Comparison of ENCODE assay signal across 20 cellular contexts in the genomic region with DNA sequence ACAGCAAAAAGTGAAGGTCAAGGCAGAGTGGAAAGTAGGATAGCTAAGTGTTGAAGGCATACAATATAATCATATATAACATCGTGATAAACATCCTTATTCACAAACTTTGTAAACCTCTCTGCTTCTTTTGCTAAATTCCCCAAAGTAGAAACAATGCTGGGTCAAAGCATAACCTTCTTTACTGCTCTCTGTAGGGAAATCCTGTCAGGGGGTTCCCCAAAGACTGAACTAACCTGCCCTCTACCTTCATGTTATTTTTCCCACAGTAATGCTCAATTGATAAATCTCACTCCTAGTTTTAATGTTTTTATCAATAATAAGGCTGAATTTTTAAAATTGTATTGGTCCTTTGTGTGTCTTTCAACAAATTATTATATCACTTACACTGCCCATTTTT.
DNase-seq lines count a peak whose midpoint lies in the region; ATAC-seq and TF ChIP-seq lines count a peak whose summit lies in the region.
"Had no signal": no experiment of that assay in that cellular context is flagged by ENCODE, and none has a peak within 500 bp of the region (broad histone marks: within the 10 kb centered on the region; RNA-seq: fewer than 3 reads in every experiment).

No MANE protein-coding gene starts in this region.

- no peak for DNase-seq in foreskin fibroblast
- no peak for DNase-seq in NCI-H2196 treated with DMSO at 0.1 percent for 48 hours (lab: John Stamatoyannopoulos, UW; ENCODE audit: unreplicated experiment)
- no peak for DNase-seq in NCI-H510A (lab: John Stamatoyannopoulos, UW)
- DNase-seq: DMS53, GDM1, Kasumi-1, NCI-H1694 treated with DMSO at 0.1 percent for 48 hours, NCI-H2081 treated with DMSO at 0.1 percent for 48 hours, NCI-H2227 treated with DMSO at 0.1 percent for 48 hours, NCI-H510A treated with DMSO at 0.1 percent for 48 hours, NCI-H748 treated with DMSO at 0.1 percent for 48 hours, SIG-M5, SK-N-SH, T-helper 2 cell had no signal

- TF ChIP-seq CTCF in VCaP (conservative IDR thresholded peaks at IDR 0.05): no peak
- no peak for TF ChIP-seq CTCF in foreskin fibroblast (IDR thresholded peaks at IDR 0.05; ENCODE audit: low read depth, low read length)

- peak; percentile 67 for ATAC-seq in GM18861 (IDR thresholded peaks at IDR 0.05; ENCODE audit: unreplicated experiment)
- peak; percentile 49 for ATAC-seq in GM21423 (IDR thresholded peaks at IDR 0.05; ENCODE audit: unreplicated experiment)
- ATAC-seq in HG02610 (IDR thresholded peaks at IDR 0.05; ENCODE audit: unreplicated experiment): peak; percentile 57
- ATAC-seq in HG02623 (IDR thresholded peaks at IDR 0.05; ENCODE audit: unreplicated experiment): no peak
- ATAC-seq: Panc1 had no signal

- no peak overlapping the region for H3K4me3 ChIP-seq in foreskin fibroblast (ENCODE audit: low read depth in 1 of 2, low read length in 2 of 2)

- H3K27ac ChIP-seq in VCaP: peak overlapping the region; percentile 35; the same call in 1 of the 2 replicates
